Comparison of ENCODE assay signal across 8 cellular contexts in genomic region chr2:218286570-218287459, GRCh38. TPM values are rescaled to one million over a fixed set of nuclear protein-coding genes. Genes with fewer than 3 reads are reported as not detected.
DNase-seq lines count a peak whose midpoint lies in the region; ATAC-seq, FAIRE-seq and TF ChIP-seq lines count a peak whose summit lies in the region.

No MANE protein-coding gene starts in this region.

- DNase-seq in GM12892 (ENCODE audit: insufficient read length) = peak; percentile 76
- peak; percentile 80 for DNase-seq in NCI-H2227 treated with DMSO at 0.1 percent for 48 hours (lab: John Stamatoyannopoulos, UW)
- peak; percentile 58 to 76 for DNase-seq in activated CD4-positive, alpha-beta T cell treated with anti-CD3 and anti-CD28 coated beads, Interleukin-2, amount 50 U/mL, for 24 hours (ENCODE audit: low read depth in 1 of 2, low spot score in 1 of 2)
- peak; percentile 86 to 93 for DNase-seq in dermis microvascular lymphatic vessel endothelial cell (ENCODE audit: low read depth in 2 of 2)
- peak; percentile 91 for DNase-seq in lower lobe of right lung
- DNase-seq in stimulated activated CD4-positive, alpha-beta T cell treated with anti-CD3 and anti-CD28 coated beads, TNF-alpha, amount 100 ng/mL, for 1 hour (ENCODE audit: low read depth in 3 of 3, low spot score in 1 of 3) = peak; percentile 49 to 65 (median 62)
- DNase-seq in NCI-H345 (lab: John Stamatoyannopoulos, UW) = no peak

- peak; percentile 66 for ATAC-seq in HG02642 (IDR thresholded peaks at IDR 0.05; ENCODE audit: poor library complexity, unreplicated experiment)
- ATAC-seq in lower lobe of right lung = peak; percentile 87 to 92

- H3K4me1 ChIP-seq in lower lobe of right lung = peaks cover 98% of the 10 kb centered on the region

- TF ChIP-seq CTCF in lower lobe of right lung (IDR thresholded peaks at IDR 0.05) = no peak

- H3K9me3 ChIP-seq in lower lobe of right lung = no peaks in the 10 kb centered on the region

- no peaks in the 10 kb centered on the region for H3K27me3 ChIP-seq in lower lobe of right lung (ENCODE audit: low read depth)

- intact Hi-C loops in lower lobe of right lung (cut with DNase I) = no loop called here

- peak; percentile 81 for FAIRE-seq in GM12892 (lab: Jason Lieb, UNC)

- no peak for TF ChIP-seq POLR2A in GM12892 (IDR thresholded peaks at IDR 0.05; ENCODE audit: low read depth, low read length)

- peaks cover 31% of the 10 kb centered on the region for H3K36me3 ChIP-seq in lower lobe of right lung

- peak overlapping the region; percentile 97 for H3K27ac ChIP-seq in lower lobe of right lung

- peak overlapping the region; percentile 54 for H3K4me3 ChIP-seq in lower lobe of right lung

RNA-seq across cellular contexts. Expression of gene TMBIM1, which starts 5.5 kb away (rescaled TPM):
- 18.7 TPM for polyA plus RNA-seq in GM12892 (2012; ENCODE audit: missing spikeins)
- total RNA-seq in dermis microvascular lymphatic vessel endothelial cell (121 and 191 TPM in 2 replicates), lower lobe of right lung (300 TPM)

RNA-seq across cellular contexts. Expression of gene PNKD, which starts 16.5 kb away (rescaled TPM):
- polyA plus RNA-seq in GM12892 (2012; ENCODE audit: missing spikeins) = 41.8 TPM
- total RNA-seq in dermis microvascular lymphatic vessel endothelial cell = 19.8 and 26.9 TPM in 2 replicates
- total RNA-seq in lower lobe of right lung = 65.8 TPM

RNA-seq across cellular contexts. Expression of gene AAMP, which starts 16.9 kb away (rescaled TPM):
- 57.6 TPM for polyA plus RNA-seq in GM12892 (2012; ENCODE audit: missing spikeins)
- total RNA-seq in dermis microvascular lymphatic vessel endothelial cell (126 and 132 TPM in 2 replicates), lower lobe of right lung (58.8 TPM)

RNA-seq across cellular contexts. Expression of gene GPBAR1, which starts 26.0 kb away (rescaled TPM):
- 0.21 TPM for polyA plus RNA-seq in GM12892 (2012; ENCODE audit: missing spikeins)
- 0.13 TPM in 1 of 2 replicates, not detected in the other for total RNA-seq in dermis microvascular lymphatic vessel endothelial cell
- 4.6 TPM for total RNA-seq in lower lobe of right lung
